ENCODE assay signal across 8 cellular contexts in the genomic region with DNA sequence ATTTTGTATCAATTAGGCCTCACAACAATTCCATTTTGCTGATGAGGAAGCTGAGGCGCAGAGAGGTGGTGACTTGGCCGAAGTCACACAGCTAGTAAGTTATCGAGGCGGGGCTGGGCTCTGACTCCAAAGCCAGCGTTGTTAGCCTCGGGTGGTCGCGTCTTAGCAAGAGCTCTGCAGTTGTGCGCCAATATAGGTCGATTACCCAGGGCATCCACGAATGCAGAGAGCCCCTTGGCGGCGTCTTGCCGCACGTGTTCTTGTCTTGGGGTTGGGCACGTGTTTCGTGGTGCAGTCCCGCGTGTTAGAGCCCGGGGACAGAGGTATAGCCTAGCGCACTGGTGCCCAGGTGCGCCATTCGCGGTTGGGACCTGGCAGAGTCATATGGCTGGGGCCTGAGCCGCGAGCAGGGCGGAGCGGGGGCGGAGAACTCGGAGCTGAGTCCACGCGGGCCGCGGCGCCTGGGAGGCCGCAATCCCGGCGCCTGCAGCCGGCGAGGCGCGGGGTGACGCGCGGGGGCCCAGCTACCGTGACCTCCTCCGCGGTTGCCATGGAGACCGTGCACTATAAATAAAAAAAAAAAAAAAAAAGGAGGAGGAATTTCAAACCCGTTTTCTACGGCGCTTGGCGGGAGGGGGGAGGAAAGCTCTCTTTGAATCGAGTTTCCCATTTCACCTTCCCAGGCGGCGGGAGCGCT.
DNase-seq lines count a peak whose midpoint lies in the region; ATAC-seq and TF ChIP-seq lines count a peak whose summit lies in the region.

No MANE protein-coding gene starts in this region.

- H3K36me3 ChIP-seq in Caco-2 (ENCODE audit: control insufficient read depth, insufficient read depth, low read length) (no peaks in the 10 kb centered on the region), iPS DF 6.9 (ENCODE audit: control insufficient read depth, insufficient read depth, low read length) (no peaks in the 10 kb centered on the region)

- no peaks in the 10 kb centered on the region for H3K9me3 ChIP-seq in Caco-2
- no peaks in the 10 kb centered on the region for H3K9me3 ChIP-seq in iPS DF 6.9 (ENCODE audit: control insufficient read depth, insufficient read depth, low read length)

- POLR2A ChIA-PET in Caco-2 (lab: Charles Lee) (interaction anchor here (0.6 to 3.4 kb wide), 7 partner anchors 10 to 84 kb away, joined by 3 to 57 read pairs (median 8); a partner anchor contains a TSS), T-cell (lab: Charles Lee) (interaction anchor here (0.6 to 1.3 kb wide), 10 partner anchors 35 to 1167 kb away, joined by 3 to 8 read pairs (median 4); a partner anchor contains a TSS)

- TF ChIP-seq CTCF in Caco-2 (IDR thresholded peaks at IDR 0.05; ENCODE audit: insufficient read depth in 1 of 2, low read depth in 1 of 2, low read length in 1 of 2, severe bottlenecking in 1 of 2, unreplicated experiment in 1 of 2), result no peak

- BruUV-seq in Caco-2 (replicated peaks; lab: Mats Ljungman, UMichigan), result TSS peak; percentile 55

- intact Hi-C loops in Caco-2 (cut with micrococcal nuclease; ENCODE audit: unreplicated experiment), result loop anchor here (1.0 to 2.0 kb wide), 3 partner anchors 9 to 36 kb away; no protein-coding TSS in a partner anchor

- H3K4me3 Mint-ChIP-seq in Caco-2 (ENCODE audit: unreplicated experiment), result peak overlapping the region; percentile 75
- H3K4me3 Mint-ChIP-seq in T-cell, result peak overlapping the region; percentile 66 to 73 (median 72)

- H3K4me3 ChIP-seq in Caco-2 (ENCODE audit: low read depth, low read length), result peak overlapping the region; percentile 53
- H3K4me3 ChIP-seq in iPS DF 6.9 (ENCODE audit: low read length), result peak overlapping the region; percentile 43; the same call in 1 of the 2 replicates
- peak overlapping the region; percentile 54 for H3K4me3 ChIP-seq in skeletal muscle cell (ENCODE audit: low read depth, low read length)

- H3K4me1 Mint-ChIP-seq in Caco-2 (ENCODE audit: low read depth, unreplicated experiment) (peaks cover 20% of the 10 kb centered on the region), T-cell (peaks cover 24 to 31% (median 24%) of the 10 kb centered on the region in 3 donors)

- H3K27ac Mint-ChIP-seq in Caco-2 (ENCODE audit: unreplicated experiment) (peak overlapping the region; percentile 88), T-cell (peak overlapping the region; percentile 28 to 65)

- H3K9me3 Mint-ChIP-seq in Caco-2 (ENCODE audit: unreplicated experiment) (no peaks in the 10 kb centered on the region), T-cell (no peaks in the 10 kb centered on the region)

- peak; percentile 74 to 77 for DNase-seq in Caco-2
- peak in 32 of 34 experiments; percentile 28 to 80 (median 65) for DNase-seq in T-cell
- DNase-seq in astrocyte of the hippocampus (ENCODE audit: low read depth, low spot score), result peak; percentile 85
- no peak for DNase-seq in iPS DF 6.9 (ENCODE audit: low read depth, low spot score)
- DNase-seq in skeletal muscle cell (ENCODE audit: low read depth), result no peak
- DNase-seq in OCI-M2 (lab: John Stamatoyannopoulos, UW; ENCODE audit: unreplicated experiment), result no peak

- H3K27ac ChIP-seq in iPS DF 6.9 (ENCODE audit: low read length), result no peak overlapping the region

- H3K27me3 ChIP-seq in Caco-2 (replicated peaks; ENCODE audit: control insufficient read depth, insufficient read depth, low read length), result no peaks in the 10 kb centered on the region
- no peaks in the 10 kb centered on the region; the same call in 1 of the 2 replicates for H3K27me3 ChIP-seq in iPS DF 6.9 (ENCODE audit: control insufficient read depth, insufficient read depth, low read length)

- H3K4me1 ChIP-seq in Caco-2 (peaks cover 39% of the 10 kb centered on the region), iPS DF 6.9 (ENCODE audit: control insufficient read depth, insufficient read depth, low read length) (peaks cover 16% of the 10 kb centered on the region)

- H3K36me3 Mint-ChIP-seq in Caco-2 (ENCODE audit: insufficient read depth, unreplicated experiment) (peaks cover 13% of the 10 kb centered on the region), T-cell (no peaks in the 10 kb centered on the region)

- no CpG with 5 or more reads among the region's 57 CpGs for WGBS in iPS DF 6.9 (ENCODE audit: insufficient coverage, insufficient read length)

- CTCF ChIA-PET in Caco-2 (lab: Charles Lee), result interaction anchor here (0.5 to 3.0 kb wide), 13 partner anchors 9 to 594 kb away, joined by 3 to 37 read pairs (median 4); no protein-coding TSS in a partner anchor
- CTCF ChIA-PET in T-cell (lab: Charles Lee), result interaction anchor here (0.5 to 1.6 kb wide), 15 partner anchors 9 to 910 kb away, joined by 3 to 11 read pairs (median 4); a partner anchor contains a TSS

- peak; percentile 42 for ATAC-seq in HG03159 (IDR thresholded peaks at IDR 0.05; ENCODE audit: unreplicated experiment)
- peak; percentile 34 to 76 (median 48) for ATAC-seq in T-cell (replicated peaks in 1 of 4)
- no peak for ATAC-seq in HG02840 (IDR thresholded peaks at IDR 0.05; ENCODE audit: low FRiP score, unreplicated experiment)

- H3K27me3 Mint-ChIP-seq in Caco-2 (ENCODE audit: insufficient read depth, unreplicated experiment) (no peaks in the 10 kb centered on the region), T-cell (peaks cover 0 to 9% of the 10 kb centered on the region in 2 donors)

Comparison
In these comparisons a context has a peak if more than half of its experiments do, and no peak if none do; other contexts are left out.
1. DNase-seq: peak in Caco-2 (2 of 2), T-cell (32 of 34) and astrocyte of the hippocampus (single experiment); none in iPS DF 6.9 (single experiment), skeletal muscle cell (single experiment) and OCI-M2 (single experiment).
2. Peak in every context shown above with its lines, with median percentiles within 50 percentile points of each other: H3K4me3 ChIP-seq.